23 cellular contexts compared by ENCODE assay signal in the genomic region with DNA sequence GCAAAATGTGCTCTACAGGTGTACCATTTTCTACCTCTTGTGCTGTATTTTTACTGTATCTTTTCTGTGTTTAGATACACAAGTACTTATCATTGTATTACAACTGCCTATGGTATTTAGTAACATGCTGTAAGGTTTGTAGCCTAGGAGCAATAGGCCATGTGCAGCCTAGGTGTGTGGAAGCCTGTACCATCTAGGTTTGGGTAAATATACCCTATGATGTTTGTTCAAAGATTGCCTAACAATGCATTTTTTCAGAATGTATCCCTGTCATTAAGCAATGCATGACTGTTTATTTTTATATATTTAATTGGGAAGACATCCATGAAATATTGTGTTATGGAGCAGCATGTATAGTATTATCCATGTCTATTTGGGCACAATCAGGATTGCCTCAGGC. TPM values are rescaled to one million over a fixed set of nuclear protein-coding genes. Genes with fewer than 3 reads are reported as not detected.
"Had no signal": no experiment of that assay in that cellular context is flagged by ENCODE, and none has a peak within 500 bp of the region (broad histone marks: within the 10 kb centered on the region; RNA-seq: fewer than 3 reads in every experiment).

No MANE protein-coding gene starts in this region.

- ATAC-seq: activated CD8-positive, alpha-beta T cell treated with anti-CD3 and anti-CD28 coated beads, Interleukin-2, amount 10 ng/mL, durations not matched to agents 7 days and 5 days; activated T-helper 17 cell treated with anti-CD3 and anti-CD28 coated beads, Interleukin-2, amount 50 U/mL, for 72 hours; T-helper 17 cell; WTC11 had no signal

- DNase-seq: activated CD4-positive, alpha-beta T cell treated with anti-CD3 and anti-CD28 coated beads for 48 hours; activated CD4-positive, alpha-beta T cell treated with anti-CD3 and anti-CD28 coated beads, Interleukin-2, amount 50 U/mL, for 4 hours; activated CD4-positive, CD25-positive, alpha-beta regulatory T cell treated with anti-CD3 and anti-CD28 coated beads, Interleukin-2, amount 50 U/mL, for 72 hours; activated CD8-positive, alpha-beta T cell treated with anti-CD3 and anti-CD28 coated beads, Interleukin-2, amount 10 ng/mL, durations not matched to agents 7 days and 5 days; activated gamma-delta T cell; activated naive CD4-positive, alpha-beta T cell treated with anti-CD3 and anti-CD28 coated beads for 36 hours; activated T-cell treated with anti-CD3 and anti-CD28 coated beads, Interleukin-2, amount 50 U/mL, for 48 hours; anterior cingulate cortex; caudate nucleus; MM.1S; NCI-H1105; NCI-H1436 treated with DMSO at 0.1 percent for 48 hours; NCI-H187; NCI-H2081; NCI-H510A treated with DMSO at 0.1 percent for 48 hours; SIG-M5; T-helper 17 cell; T-helper 9 cell had no signal

- H3K9ac ChIP-seq: KMS-11 had no signal

- H3K4me2 ChIP-seq: KMS-11 had no signal

- H3K27ac ChIP-seq: KMS-11 had no signal

RNA-seq across cellular contexts. Expression of gene ETV3L, which starts 11.0 kb away (rescaled TPM):
- total RNA-seq: activated CD8-positive, alpha-beta T cell treated with anti-CD3 and anti-CD28 coated beads, Interleukin-2, amount 10 ng/mL, durations not matched to agents 7 days and 5 days; activated naive CD4-positive, alpha-beta T cell treated with anti-CD3 and anti-CD28 coated beads for 36 hours; cerebellum had no signal
- polyA plus RNA-seq: adipose tissue had no signal
